ENCODE assay signal across 1 cellular context in the genomic region with DNA sequence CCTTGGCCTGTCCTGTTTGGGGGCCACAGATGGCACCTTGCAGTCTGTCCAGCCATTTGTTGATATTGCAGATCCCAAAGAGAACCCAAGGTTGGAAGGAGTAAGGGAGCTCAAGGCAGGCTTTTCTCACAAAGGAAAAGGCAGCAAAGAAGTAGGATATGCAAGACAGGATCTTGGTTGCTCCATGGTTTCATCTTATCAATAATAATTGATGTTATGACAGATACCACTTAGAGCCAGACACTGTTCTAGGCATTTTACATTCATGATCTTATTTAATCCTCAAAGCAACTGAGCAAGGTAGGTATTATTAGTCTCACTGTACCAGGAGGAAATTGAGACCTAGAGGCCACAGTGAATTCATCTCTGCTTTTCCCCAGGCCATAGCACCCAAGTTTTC.
TF ChIP-seq lines count a peak whose summit lies in the region.

No MANE protein-coding gene starts in this region.

TF ChIP-seq in IMR-90, 13 proteins besides CTCF, POLR2A, EP300 and RAD21:
- TF ChIP-seq, protein P1, sequence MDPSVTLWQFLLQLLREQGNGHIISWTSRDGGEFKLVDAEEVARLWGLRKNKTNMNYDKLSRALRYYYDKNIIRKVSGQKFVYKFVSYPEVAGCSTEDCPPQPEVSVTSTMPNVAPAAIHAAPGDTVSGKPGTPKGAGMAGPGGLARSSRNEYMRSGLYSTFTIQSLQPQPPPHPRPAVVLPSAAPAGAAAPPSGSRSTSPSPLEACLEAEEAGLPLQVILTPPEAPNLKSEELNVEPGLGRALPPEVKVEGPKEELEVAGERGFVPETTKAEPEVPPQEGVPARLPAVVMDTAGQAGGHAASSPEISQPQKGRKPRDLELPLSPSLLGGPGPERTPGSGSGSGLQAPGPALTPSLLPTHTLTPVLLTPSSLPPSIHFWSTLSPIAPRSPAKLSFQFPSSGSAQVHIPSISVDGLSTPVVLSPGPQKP (IDR thresholded peaks at IDR 0.05; ENCODE audit: borderline replicate concordance, low read depth, low read length), result no peak
- TF ChIP-seq BHLHE40 (IDR thresholded peaks at IDR 0.05; ENCODE audit: low read depth, low read length), result no peak
- TF ChIP-seq NFE2L2 (IDR thresholded peaks at IDR 0.05; ENCODE audit: low read depth, low read length), result no peak
